18 cellular contexts compared by ENCODE assay signal in the genomic region with DNA sequence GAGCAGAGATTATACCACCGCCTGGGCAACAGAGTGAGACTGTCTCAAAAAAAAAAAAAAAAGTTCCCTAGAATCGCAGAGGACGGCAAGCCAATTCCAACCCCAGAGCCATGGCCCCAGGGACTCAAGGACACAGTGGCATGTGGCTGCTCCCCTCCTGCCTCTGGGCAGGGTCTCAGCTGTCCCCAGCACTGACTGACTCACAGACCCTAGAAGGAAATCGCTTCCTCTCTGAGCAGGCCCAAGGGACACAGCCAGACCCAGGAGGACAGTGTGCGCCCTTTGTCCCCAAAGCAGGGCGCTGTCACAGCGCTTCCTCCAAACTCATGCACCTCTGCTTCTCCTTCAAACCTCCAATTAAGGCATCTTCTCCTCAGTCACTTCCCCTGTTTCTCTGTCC. TPM values are rescaled to one million over a fixed set of nuclear protein-coding genes. Genes with fewer than 3 reads are reported as not detected.
DNase-seq lines count a peak whose midpoint lies in the region; TF ChIP-seq lines count a peak whose summit lies in the region.
"Had no signal": no experiment of that assay in that cellular context is flagged by ENCODE, and none has a peak within 500 bp of the region (broad histone marks: within the 10 kb centered on the region; RNA-seq: fewer than 3 reads in every experiment).

No MANE protein-coding gene starts in this region.

- H3K4me3 ChIP-seq in adrenal gland = peak overlapping the region in 1 of 4 donors; percentile 69
- no peak overlapping the region for H3K4me3 ChIP-seq in iPS-20b (ENCODE audit: low read length)
- peak overlapping the region in 1 of 4 donors; percentile 87 for H3K4me3 ChIP-seq in sigmoid colon

- intact Hi-C loops in Calu3 (cut with micrococcal nuclease; ENCODE audit: unreplicated experiment) (loop anchor here (2.0 kb wide), 1 partner anchor 75 kb away; no protein-coding TSS in a partner anchor), adrenal gland (cut with DNase I) (loop anchor here in 1 of 2 donors (10.0 kb wide), 1 partner anchor 81 kb away; no protein-coding TSS in a partner anchor), sigmoid colon (cut with DNase I) (loop anchor here (2.0 kb wide), 1 partner anchor 171 kb away; no protein-coding TSS in a partner anchor)

- H3K4me1 Mint-ChIP-seq in Calu3 (ENCODE audit: low read depth, unreplicated experiment) = peaks cover 9% of the 10 kb centered on the region

- H3K9me3 Mint-ChIP-seq in Calu3 (ENCODE audit: low read depth, unreplicated experiment) = no peaks in the 10 kb centered on the region
- H3K9me3 Mint-ChIP-seq: activated T-cell treated with anti-CD3 and anti-CD28 coated beads, Interleukin-2, amount 50 U/mL, for 24 hours; endodermal cell had no signal

- WGBS in adrenal gland, 4 donors = 40 to 77% (median 45%) methylated on average over 7 of the region's 7 CpGs
- 91 to 92% methylated on average over 7 of the region's 7 CpGs for WGBS in sigmoid colon, 2 donors

- H3K27me3 ChIP-seq in adrenal gland (no peaks in the 10 kb centered on the region), iPS-20b (ENCODE audit: insufficient read depth, low read length) (peaks cover 25% of the 10 kb centered on the region), sigmoid colon (no peaks in the 10 kb centered on the region)

- no peak overlapping the region for H3K4me3 Mint-ChIP-seq in Calu3 (ENCODE audit: low read depth, unreplicated experiment)
- H3K4me3 Mint-ChIP-seq: activated CD4-positive, alpha-beta T cell treated with anti-CD3 and anti-CD28 coated beads for 36 hours had no signal

- peaks cover 31% of the 10 kb centered on the region for H3K36me3 Mint-ChIP-seq in Calu3 (ENCODE audit: insufficient read depth, unreplicated experiment)

- peaks cover 0 to 15% of the 10 kb centered on the region in 2 donors for H3K36me3 ChIP-seq in adrenal gland (replicated peaks in 1 of 2)
- peaks cover 10% of the 10 kb centered on the region for H3K36me3 ChIP-seq in iPS-20b (ENCODE audit: insufficient read depth, low read depth, low read length)
- peaks cover 6 to 27% (median 12%) of the 10 kb centered on the region in 4 donors for H3K36me3 ChIP-seq in sigmoid colon

- H3K9me3 ChIP-seq in adrenal gland (replicated peaks in 1 of 3) (no peaks in the 10 kb centered on the region), iPS-20b (ENCODE audit: insufficient read depth, low read depth, low read length) (no peaks in the 10 kb centered on the region), sigmoid colon (no peaks in the 10 kb centered on the region)
- H3K9me3 ChIP-seq: left lung had no signal

- H3K27me3 Mint-ChIP-seq in Calu3 (ENCODE audit: unreplicated experiment) = no peaks in the 10 kb centered on the region

- TF ChIP-seq EP300 in sigmoid colon (IDR thresholded peaks at IDR 0.05) = no peak

- H3K4me1 ChIP-seq in adrenal gland (replicated peaks in 1 of 2) (peaks cover 37 to 53% of the 10 kb centered on the region in 2 donors), iPS-20b (ENCODE audit: insufficient read depth, low read length) (peaks cover 15% of the 10 kb centered on the region), sigmoid colon (peaks cover 0 to 71% (median 63%) of the 10 kb centered on the region in 4 donors)

- peak overlapping the region; percentile 91; the same call in 1 of the 2 replicates for H3K9ac ChIP-seq in iPS-20b (ENCODE audit: low read depth, low read length)
- H3K9ac ChIP-seq: parathyroid adenoma had no signal

- TF ChIP-seq CTCF in Calu3 (IDR thresholded peaks at IDR 0.05; ENCODE audit: unreplicated experiment) = no peak
- no peak for TF ChIP-seq CTCF in adrenal gland (IDR thresholded peaks at IDR 0.05)
- no peak for TF ChIP-seq CTCF in sigmoid colon (IDR thresholded peaks at IDR 0.05)
- TF ChIP-seq CTCF in GM10248 (IDR thresholded peaks at IDR 0.05; ENCODE audit: control extremely low read depth, extremely low read depth, low read depth, missing control alignments) = no peak

- POLR2A ChIA-PET in GM10248 (lab: Yijun Ruan, JAX) = no interaction called here

- H3K27ac ChIP-seq in adrenal gland = peak overlapping the region; percentile 8 to 96 (median 89)
- peak overlapping the region; percentile 90 for H3K27ac ChIP-seq in iPS-20b (ENCODE audit: low read length)
- H3K27ac ChIP-seq in sigmoid colon = peak overlapping the region; percentile 88 to 99 (median 95)
- H3K27ac ChIP-seq: left lung, parathyroid adenoma had no signal

- no peak for DNase-seq in Calu3
- DNase-seq in adrenal gland = peak in 6 of 7 donors; percentile 67 to 84 (median 78)
- DNase-seq in sigmoid colon = no peak
- DNase-seq in NCI-H2107 treated with DMSO at 0.1 percent for 48 hours (lab: John Stamatoyannopoulos, UW; ENCODE audit: unreplicated experiment) = no peak
- DNase-seq in OCI-M2 (lab: John Stamatoyannopoulos, UW; ENCODE audit: unreplicated experiment) = no peak
- no peak for DNase-seq in GM10248 (ENCODE audit: extremely low spot score)
- no peak for DNase-seq in activated T-cell treated with anti-CD3 and anti-CD28 coated beads for 4 hours
- DNase-seq: activated CD4-positive, alpha-beta T cell treated with anti-CD3 and anti-CD28 coated beads for 36 hours; activated T-cell treated with anti-CD3 and anti-CD28 coated beads, Interleukin-2, amount 50 U/mL, for 24 hours; AML-193; amniotic stem cell; endodermal cell; NCI-H1092 treated with DMSO at 0.1 percent for 48 hours; NCI-H446 treated with DMSO at 0.1 percent for 48 hours; T-helper 1 cell had no signal

- CTCF ChIA-PET in Calu3 (lab: Charles Lee) (interaction anchor here (1.1 to 1.9 kb wide), 2 partner anchors 27 to 76 kb away, joined by 4 to 9 read pairs; no protein-coding TSS in a partner anchor), GM10248 (lab: Yijun Ruan, JAX) (interaction anchor here (1.0 to 1.1 kb wide), 3 partner anchors 27 to 76 kb away, joined by 3 read pairs; no protein-coding TSS in a partner anchor)

- H3K27ac Mint-ChIP-seq in Calu3 (ENCODE audit: unreplicated experiment) = no peak overlapping the region
- H3K27ac Mint-ChIP-seq: activated CD4-positive, alpha-beta T cell treated with anti-CD3 and anti-CD28 coated beads for 36 hours; activated T-cell treated with anti-CD3 and anti-CD28 coated beads, Interleukin-2, amount 50 U/mL, for 24 hours; endodermal cell had no signal

- TF ChIP-seq POLR2A in adrenal gland (IDR thresholded peaks at IDR 0.05) (peak in 1 of 2 donors; percentile 60), sigmoid colon (IDR thresholded peaks at IDR 0.05) (no peak)

- TSS peak; percentile 21 for BruUV-seq in Calu3 (replicated peaks; lab: Mats Ljungman, UMichigan)

RNA-seq across cellular contexts. Expression of a gene that starts 2.3 kb away (rescaled TPM):
- total RNA-seq in Calu3 (2022) (22.1 and 26.5 TPM in 2 replicates), adrenal gland (100 to 1,000 TPM in 6 of 8 donors, 10 to 100 TPM in 2; 96.3 to 211 (median 110) TPM), sigmoid colon (10 to 100 TPM; 56.0 to 78.3 (median 73.5) TPM)
- polyA plus RNA-seq in adrenal gland (10 to 100 TPM; 49.4 to 78.9 (median 73.7) TPM), sigmoid colon (1 to 10 TPM; 1.2 to 7.0 (median 4.8) TPM)

RNA-seq across cellular contexts. Expression of a gene that starts 7.3 kb away (rescaled TPM):
- total RNA-seq in Calu3 (2022) (108 and 121 TPM in 2 replicates), adrenal gland (100 to 1,000 TPM in 5 of 8 donors, 10 to 100 TPM in 3; 74.4 to 411 (median 116) TPM), sigmoid colon (100 to 1,000 TPM in 3 of 4 donors, 10 to 100 TPM in 1; 85.0 to 185 (median 123) TPM)
- polyA plus RNA-seq in adrenal gland (10 to 100 TPM; 72.3 to 92.6 (median 91.1) TPM), sigmoid colon (10 to 100 TPM; 46.8 to 81.1 (median 50.2) TPM)

RNA-seq across cellular contexts. Expression of a gene that starts 30.8 kb away (rescaled TPM):
- total RNA-seq in Calu3 (2022) (18.7 and 27.8 TPM in 2 replicates), adrenal gland (100 to 1,000 TPM in 1 of 8 donors, 10 to 100 TPM in 7; 35.8 to 121 (median 58.5) TPM), sigmoid colon (10 to 100 TPM; 31.9 to 44.6 (median 32.3) TPM)
- polyA plus RNA-seq in adrenal gland (100 to 1,000 TPM in 1 of 3 donors, 10 to 100 TPM in 2; 48.3 to 128 (median 54.9) TPM), sigmoid colon (10 to 100 TPM; 21.3 to 42.0 (median 21.6) TPM)

Comparison
In these comparisons a context has a peak if more than half of its experiments do, and no peak if none do; other contexts are left out.
1. DNase-seq: peak in adrenal gland (6 of 7); none in Calu3 (single experiment), sigmoid colon (single experiment), NCI-H2107 treated with DMSO at 0.1 percent for 48 hours (single experiment), OCI-M2 (single experiment), GM10248 (single experiment) and activated T-cell treated with anti-CD3 and anti-CD28 coated beads for 4 hours (single experiment).
2. Peak in every context shown above with its lines, with median percentiles within 50 percentile points of each other: H3K27ac ChIP-seq.